In genomic region chr2:97845818-97846217, GRCh38 we compare ENCODE assay signal across 19 cellular contexts.
DNase-seq lines count a peak whose midpoint lies in the region; ATAC-seq, FAIRE-seq and TF ChIP-seq lines count a peak whose summit lies in the region.
"Had no signal": no experiment of that assay in that cellular context is flagged by ENCODE, and none has a peak within 500 bp of the region (broad histone marks: within the 10 kb centered on the region; RNA-seq: fewer than 3 reads in every experiment).

No MANE protein-coding gene starts in this region.

- DNase-seq in SIG-M5 treated with dmso at 0.1 percent for 504 hours (lab: John Stamatoyannopoulos, UW; ENCODE audit: unreplicated experiment) (peak; percentile 17), SIG-M5 (lab: John Stamatoyannopoulos, UW) (no peak), GM18507 (ENCODE audit: extremely low spot score, insufficient read length, low read depth) (no peak), RCC 7860 (ENCODE audit: low spot score) (no peak), right lobe of liver (no peak)
- DNase-seq: Caco-2; CD4-positive, alpha-beta T cell; DMS153; GDM1; NCI-H1092; NCI-H146; NCI-H2081; PC-3 had no signal

- 48% methylated on average over 6 of the region's 6 CpGs for WGBS in right lobe of liver (ENCODE audit: insufficient coverage, low coverage, low lambda C conversion rate, missing lambda C conversion rate)

- H3K4me1 ChIP-seq in right lobe of liver = peaks cover 0 to 9% (median 2%) of the 10 kb centered on the region in 4 donors
- H3K4me1 ChIP-seq: Caco-2 had no signal

- H3K36me3 ChIP-seq in right lobe of liver = peaks cover 0 to 3% (median 0%) of the 10 kb centered on the region in 4 donors
- H3K36me3 ChIP-seq: SJSA1 had no signal

- H3K27me3 ChIP-seq in right lobe of liver = no peaks in the 10 kb centered on the region
- H3K27me3 ChIP-seq: SJSA1 had no signal

- no peak overlapping the region for H3K27ac ChIP-seq in right lobe of liver
- H3K27ac ChIP-seq: KMS-11, SJSA1 had no signal

- ATAC-seq in right lobe of liver (peak; percentile 60 to 72 (median 70)), HG03571 (IDR thresholded peaks at IDR 0.05; ENCODE audit: unreplicated experiment) (no peak), HG02973 (IDR thresholded peaks at IDR 0.05; ENCODE audit: unreplicated experiment) (no peak), HG03460 (IDR thresholded peaks at IDR 0.05; ENCODE audit: unreplicated experiment) (no peak)
- ATAC-seq: PC-3 had no signal

- H3K4me3 ChIP-seq in right lobe of liver = peak overlapping the region in 2 of 3 donors; percentile 9 to 22
- H3K4me3 ChIP-seq: SJSA1 had no signal

- intact Hi-C loops in right lobe of liver (cut with DNase I) = no loop called here

- TF ChIP-seq CTCF in right lobe of liver (IDR thresholded peaks at IDR 0.05) = no peak

- FAIRE-seq in GM18507 (lab: Jason Lieb, UNC) = peak; percentile 31
- FAIRE-seq in RCC 7860 (lab: Jason Lieb, UNC) = peak; percentile 87
- FAIRE-seq: H1 had no signal

- TF ChIP-seq POLR2A in right lobe of liver (IDR thresholded peaks at IDR 0.05) = no peak

- no peaks in the 10 kb centered on the region for H3K9me3 ChIP-seq in right lobe of liver
- H3K9me3 ChIP-seq: Caco-2, SJSA1 had no signal

Comparison
In these comparisons a context has a peak if more than half of its experiments do, and no peak if none do; other contexts are left out.
1. ATAC-seq: peak in right lobe of liver (4 of 4); none in HG03571 (single experiment), HG02973 (single experiment) and HG03460 (single experiment).